1 cellular context compared by ENCODE assay signal in the genomic region with DNA sequence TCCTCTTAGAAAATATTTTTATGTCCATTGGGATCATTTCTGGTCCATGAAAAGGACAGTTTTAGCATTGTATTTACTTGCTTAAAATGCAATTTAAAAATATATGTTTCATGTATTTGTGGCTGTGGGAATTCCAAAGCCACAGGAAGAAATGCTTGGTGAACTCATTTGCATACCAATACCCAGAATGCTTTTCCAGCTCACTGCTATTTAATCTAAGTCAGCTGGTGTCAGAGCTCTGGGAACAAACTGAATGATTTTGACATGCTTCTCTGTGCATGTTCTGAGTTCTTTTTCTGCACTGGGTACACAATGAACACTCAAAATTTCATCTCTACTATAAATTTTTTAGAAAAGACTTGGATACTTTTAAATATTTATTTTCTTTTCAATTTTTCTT.
TF ChIP-seq lines count a peak whose summit lies in the region.

No MANE protein-coding gene starts in this region.

TF ChIP-seq in SK-N-SH, 30 proteins besides CTCF, POLR2A, EP300 and RAD21 (continued from another document):
- TF ChIP-seq, protein P1, sequence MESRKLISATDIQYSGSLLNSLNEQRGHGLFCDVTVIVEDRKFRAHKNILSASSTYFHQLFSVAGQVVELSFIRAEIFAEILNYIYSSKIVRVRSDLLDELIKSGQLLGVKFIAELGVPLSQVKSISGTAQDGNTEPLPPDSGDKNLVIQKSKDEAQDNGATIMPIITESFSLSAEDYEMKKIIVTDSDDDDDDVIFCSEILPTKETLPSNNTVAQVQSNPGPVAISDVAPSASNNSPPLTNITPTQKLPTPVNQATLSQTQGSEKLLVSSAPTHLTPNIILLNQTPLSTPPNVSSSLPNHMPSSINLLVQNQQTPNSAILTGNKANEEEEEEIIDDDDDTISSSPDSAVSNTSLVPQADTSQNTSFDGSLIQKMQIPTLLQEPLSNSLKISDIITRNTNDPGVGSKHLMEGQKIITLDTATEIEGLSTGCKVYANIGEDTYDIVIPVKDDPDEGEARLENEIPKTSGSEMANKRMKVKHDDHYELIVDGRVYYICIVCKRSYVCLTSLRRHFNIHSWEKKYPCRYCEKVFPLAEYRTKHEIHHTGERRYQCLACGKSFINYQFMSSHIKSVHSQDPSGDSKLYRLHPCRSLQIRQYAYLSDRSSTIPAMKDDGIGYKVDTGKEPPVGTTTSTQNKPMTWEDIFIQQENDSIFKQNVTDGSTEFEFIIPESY (IDR thresholded peaks at IDR 0.05; ENCODE audit: borderline replicate concordance, low read depth), result no peak
- TF ChIP-seq GABPA (IDR thresholded peaks at IDR 0.05; ENCODE audit: low read depth) (no peak), RFX5 (IDR thresholded peaks at IDR 0.05; ENCODE audit: low read length) (no peak), TEAD4 (IDR thresholded peaks at IDR 0.05; ENCODE audit: borderline replicate concordance, insufficient read depth) (no peak), FOXJ3 (CRISPR knock-in tag; IDR thresholded peaks at IDR 0.05) (no peak), YY1 (IDR thresholded peaks at IDR 0.05; ENCODE audit: low read depth) (no peak), RXRA (IDR thresholded peaks at IDR 0.05; ENCODE audit: borderline replicate concordance, low read depth) (no peak), ELF1 (IDR thresholded peaks at IDR 0.05) (no peak)
- TF ChIP-seq, protein P2, sequence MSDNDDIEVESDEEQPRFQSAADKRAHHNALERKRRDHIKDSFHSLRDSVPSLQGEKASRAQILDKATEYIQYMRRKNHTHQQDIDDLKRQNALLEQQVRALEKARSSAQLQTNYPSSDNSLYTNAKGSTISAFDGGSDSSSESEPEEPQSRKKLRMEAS (IDR thresholded peaks at IDR 0.05; ENCODE audit: low read depth), result no peak
